In genomic region chr1:88291902-88292301, GRCh38 we compare ENCODE assay signal across 23 cellular contexts.
DNase-seq lines count a peak whose midpoint lies in the region; ATAC-seq and TF ChIP-seq lines count a peak whose summit lies in the region.
"Had no signal": no experiment of that assay in that cellular context is flagged by ENCODE, and none has a peak within 500 bp of the region (broad histone marks: within the 10 kb centered on the region; RNA-seq: fewer than 3 reads in every experiment).

No MANE protein-coding gene starts in this region.

- H3K9ac ChIP-seq in mesendoderm (ENCODE audit: low read length): no peak overlapping the region
- H3K9ac ChIP-seq: GM23248 had no signal

- H3K4me3 ChIP-seq in mesendoderm (ENCODE audit: low read length) (no peak overlapping the region), BE2C (ENCODE audit: low read depth, low read length) (no peak overlapping the region)
- H3K4me3 ChIP-seq: GM23248, HAP-1 had no signal

- H3K4me1 ChIP-seq in mesendoderm (ENCODE audit: control insufficient read depth, low read depth, low read length) (no peaks in the 10 kb centered on the region), BE2C (no peaks in the 10 kb centered on the region)

- H4K5ac ChIP-seq in mesendoderm (ENCODE audit: low read length): no peak overlapping the region

- no peak overlapping the region for H2BK15ac ChIP-seq in mesendoderm (replicated peaks; ENCODE audit: low read depth)

- peak overlapping the region in 1 of 5 experiments; percentile 38 for H3K4me3 Mint-ChIP-seq in brain
- H3K4me3 Mint-ChIP-seq in progenitor cell of endocrine pancreas (ENCODE audit: low read depth): no peak overlapping the region
- H3K4me3 Mint-ChIP-seq: CD8-positive, alpha-beta T cell had no signal

- H3K79me1 ChIP-seq in mesendoderm (ENCODE audit: low read length): no peaks in the 10 kb centered on the region

- H3K4me2 ChIP-seq in mesendoderm (ENCODE audit: low read length): no peak overlapping the region

- H3K9me3 Mint-ChIP-seq in brain (peaks cover 0 to 5% (median 0%) of the 10 kb centered on the region in 5 experiments), progenitor cell of endocrine pancreas (ENCODE audit: low read depth) (no peaks in the 10 kb centered on the region)
- H3K9me3 Mint-ChIP-seq: CD8-positive, alpha-beta T cell had no signal

- H3K18ac ChIP-seq in mesendoderm (ENCODE audit: low read length): no peak overlapping the region

- no peak overlapping the region for H2AK5ac ChIP-seq in mesendoderm (ENCODE audit: low read length)

- no CpG with 5 or more reads among the region's 4 CpGs for WGBS in mesendoderm (ENCODE audit: extremely low coverage, insufficient coverage, low lambda C conversion rate)

- H2BK5ac ChIP-seq in mesendoderm (ENCODE audit: low read length): no peak overlapping the region

- no peak overlapping the region for H3K27ac ChIP-seq in mesendoderm (ENCODE audit: low read depth, low read length)
- H3K27ac ChIP-seq: 22Rv1, GM23248 had no signal

- no peak overlapping the region for H3K4ac ChIP-seq in mesendoderm (ENCODE audit: low read depth, low read length)

- no peak for TF ChIP-seq CTCF in brain (conservative IDR thresholded peaks at IDR 0.05)
- no peak for TF ChIP-seq CTCF in BE2C (IDR thresholded peaks at IDR 0.05; ENCODE audit: low read depth, low read length)
- no peak for TF ChIP-seq CTCF in progenitor cell of endocrine pancreas (IDR thresholded peaks at IDR 0.05; ENCODE audit: unreplicated experiment)

- H3K36me3 ChIP-seq in mesendoderm (ENCODE audit: control insufficient read depth, insufficient read depth, low read length): no peaks in the 10 kb centered on the region
- H3K36me3 ChIP-seq in BE2C: no peaks in the 10 kb centered on the region
- H3K36me3 ChIP-seq: HAP-1 had no signal

- no peak overlapping the region for H2BK120ac ChIP-seq in mesendoderm (ENCODE audit: low read depth, low read length)

- no peak overlapping the region for H4K8ac ChIP-seq in mesendoderm (ENCODE audit: low read depth, low read length)

- no peaks in the 10 kb centered on the region for H3K79me2 ChIP-seq in mesendoderm (ENCODE audit: control insufficient read depth, insufficient read depth, low read length)

- DNase-seq in NCI-H524 (lab: John Stamatoyannopoulos, UW): peak; percentile 21 to 59
- no peak for DNase-seq in NCI-H524 treated with DMSO at 0.1 percent for 48 hours (lab: John Stamatoyannopoulos, UW)
- DNase-seq in mesendoderm: peak; percentile 0
- DNase-seq in BE2C: no peak
- DNase-seq in activated CD8-positive, alpha-beta memory T cell treated with anti-CD3 and anti-CD28 coated beads for 24 hours: no peak
- DNase-seq in progenitor cell of endocrine pancreas (ENCODE audit: low spot score, unreplicated experiment): no peak
- DNase-seq: ACHN; C1 segment of cervical spinal cord; CD8-positive, alpha-beta T cell; GDM1; GM23248; KBM-7; NCI-H1092 treated with DMSO at 0.1 percent for 48 hours; NCI-H146; NCI-H2029; NCI-H2227 treated with DMSO at 0.1 percent for 48 hours; NK-92 treated with Interleukin-12 subunit alpha and Interleukin-12 subunit beta, amount 100 ng/mL, for 24 hours had no signal

- peaks cover 3% of the 10 kb centered on the region for H3K27me3 Mint-ChIP-seq in brain
- H3K27me3 Mint-ChIP-seq in progenitor cell of endocrine pancreas: peaks cover 47% of the 10 kb centered on the region

- no peaks in the 10 kb centered on the region for H3K36me3 Mint-ChIP-seq in brain
- no peaks in the 10 kb centered on the region for H3K36me3 Mint-ChIP-seq in progenitor cell of endocrine pancreas (ENCODE audit: insufficient read depth)
- H3K36me3 Mint-ChIP-seq: CD8-positive, alpha-beta T cell had no signal

- H3K23ac ChIP-seq in mesendoderm (ENCODE audit: low read length): no peak overlapping the region

- H3K27me3 ChIP-seq in mesendoderm (ENCODE audit: insufficient read depth, low read length, poor library complexity) (no peaks in the 10 kb centered on the region), BE2C (no peaks in the 10 kb centered on the region)

- H3K27ac Mint-ChIP-seq in brain (peak overlapping the region in 3 of 5 experiments; percentile 31 to 71 (median 46)), progenitor cell of endocrine pancreas (no peak overlapping the region)
- H3K27ac Mint-ChIP-seq: CD8-positive, alpha-beta T cell had no signal

- H3K56ac ChIP-seq in mesendoderm (ENCODE audit: low read length): no peak overlapping the region

- H3K4me1 Mint-ChIP-seq in brain: peaks cover 21% of the 10 kb centered on the region
- no peaks in the 10 kb centered on the region for H3K4me1 Mint-ChIP-seq in progenitor cell of endocrine pancreas (ENCODE audit: low read depth)

- ATAC-seq in GM19395 (IDR thresholded peaks at IDR 0.05; ENCODE audit: unreplicated experiment): no peak
- ATAC-seq: CD8-positive, alpha-beta T cell; Panc1; SK-N-SH treated with all-trans-retinoic acid at 6 μM for 48 hours had no signal

- H3K9me3 ChIP-seq in BE2C: no peaks in the 10 kb centered on the region
- H3K9me3 ChIP-seq: HAP-1 had no signal

Comparison
In these comparisons a context has a peak if more than half of its experiments do, and no peak if none do; other contexts are left out.
1. DNase-seq: peak in NCI-H524 (2 of 2) and mesendoderm (single experiment); none in NCI-H524 treated with DMSO at 0.1 percent for 48 hours (single experiment), BE2C (single experiment), activated CD8-positive, alpha-beta memory T cell treated with anti-CD3 and anti-CD28 coated beads for 24 hours (single experiment) and progenitor cell of endocrine pancreas (single experiment).